Comparison of ENCODE assay signal across 18 cellular contexts in genomic region chr18:49666045-49666444, GRCh38.
DNase-seq lines count a peak whose midpoint lies in the region; ATAC-seq, FAIRE-seq and TF ChIP-seq lines count a peak whose summit lies in the region.
"Had no signal": no experiment of that assay in that cellular context is flagged by ENCODE, and none has a peak within 500 bp of the region (broad histone marks: within the 10 kb centered on the region; RNA-seq: fewer than 3 reads in every experiment).

No MANE protein-coding gene starts in this region.

- TF ChIP-seq POLR2A in endothelial cell of umbilical vein (IDR thresholded peaks at IDR 0.05; ENCODE audit: low read depth, low read length): no peak

- peak; percentile 54 for FAIRE-seq in endothelial cell of umbilical vein (lab: Jason Lieb, UNC)
- FAIRE-seq: GM19239 had no signal

- H3K27ac ChIP-seq in endothelial cell of umbilical vein (ENCODE audit: insufficient read depth, low read depth, low read length): no peak overlapping the region

- in situ Hi-C loops in SK-MEL-5 (cut with HindIII; ENCODE audit: low pct_unique_long_range_greater_than_20kb, low sequenced_read_pairs): no loop called here

- no peaks in the 10 kb centered on the region for H3K36me3 ChIP-seq in endothelial cell of umbilical vein (ENCODE audit: control insufficient read depth in 2 of 2, extremely low read depth in 1 of 2, insufficient read depth in 2 of 2, low read length in 2 of 2)
- H3K36me3 ChIP-seq: left ventricle myocardium inferior had no signal

- H3K4me1 ChIP-seq in endothelial cell of umbilical vein (ENCODE audit: control insufficient read depth, extremely low read depth, insufficient read depth, low read length): peaks cover 29% of the 10 kb centered on the region

- dilution Hi-C loops in endothelial cell of umbilical vein (cut with MboI; ENCODE audit: extremely low pct_ligation_motif_present, low sequenced_read_pairs): no loop called here

- BruUV-seq in endothelial cell of umbilical vein (replicated peaks; lab: Mats Ljungman, UMichigan): no TSS peak

- CTCF ChIA-PET in endothelial cell of umbilical vein (lab: Charles Lee): interaction anchor here (1.6 to 1.9 kb wide), 2 partner anchors 15 to 60 kb away, joined by 4 to 5 read pairs; no protein-coding TSS in a partner anchor

- no peak for TF ChIP-seq CTCF in endothelial cell of umbilical vein (IDR thresholded peaks at IDR 0.05; ENCODE audit: extremely low read depth in 1 of 2, insufficient read depth in 1 of 2, low read depth in 1 of 2, low read length in 2 of 2)

- H2AFZ ChIP-seq in endothelial cell of umbilical vein (ENCODE audit: low read depth, low read length): no peak overlapping the region

- no peaks in the 10 kb centered on the region for H4K20me1 ChIP-seq in endothelial cell of umbilical vein (replicated peaks; ENCODE audit: control insufficient read depth, extremely low read depth, insufficient read depth, low read length)

- intact Hi-C loops in endothelial cell of umbilical vein (cut with micrococcal nuclease): no loop called here

- no peaks in the 10 kb centered on the region for H3K79me2 ChIP-seq in endothelial cell of umbilical vein (ENCODE audit: control insufficient read depth, insufficient read depth, low read length)

- no peak overlapping the region for H3K9ac ChIP-seq in endothelial cell of umbilical vein (replicated peaks; ENCODE audit: extremely low read depth, insufficient read depth, low read length)

- no peak overlapping the region for H3K4me2 ChIP-seq in endothelial cell of umbilical vein (ENCODE audit: insufficient read depth, low read length)

- POLR2A ChIA-PET in endothelial cell of umbilical vein (lab: Charles Lee): no interaction called here

- H3K4me3 ChIP-seq in endothelial cell of umbilical vein (replicated peaks in 1 of 3; ENCODE audit: insufficient read depth in 1 of 3, low read depth in 1 of 3, low read length in 3 of 3): no peak overlapping the region
- H3K4me3 ChIP-seq: left ventricle myocardium inferior had no signal

- DNase-seq in GM03348 (ENCODE audit: low spot score) (peak; percentile 33), SK-MEL-5 (ENCODE audit: low read depth, low spot score) (peak; percentile 28), endothelial cell of umbilical vein (ENCODE audit: low read depth, low spot score) (peak; percentile 36), myocyte (ENCODE audit: low read depth) (peak; percentile 32), NCI-H128 (lab: John Stamatoyannopoulos, UW; ENCODE audit: unreplicated experiment) (no peak)
- DNase-seq in activated CD4-positive, alpha-beta T cell treated with anti-CD3 and anti-CD28 coated beads, Interleukin-2, amount 50 U/mL, for 1 hour: no peak
- DNase-seq: activated CD4-positive, alpha-beta T cell treated with anti-CD3 and anti-CD28 coated beads for 36 hours; activated CD8-positive, alpha-beta memory T cell treated with anti-CD3 and anti-CD28 coated beads, Interleukin-2, amount 50 U/mL, for 48 hours; activated naive CD4-positive, alpha-beta T cell treated with anti-CD3 and anti-CD28 coated beads for 36 hours; effector CD4-positive, alpha-beta T cell; left ventricle myocardium inferior; NCI-H1105 treated with DMSO at 0.1 percent for 48 hours; NCI-H2227 treated with DMSO at 0.1 percent for 48 hours; SHP77 treated with DMSO at 0.1 percent for 48 hours; stimulated activated naive B cell treated with anti-CD40 and anti-IgM and Interleukin-4, amounts not matched to agents 10 μg/mL and 1 μg/mL and 100 μg/mL, for 72 hours had no signal

- peaks cover 4 to 6% of the 10 kb centered on the region in 2 experiments for H3K27me3 ChIP-seq in endothelial cell of umbilical vein (ENCODE audit: control insufficient read depth in 2 of 2, insufficient read depth in 2 of 2, low read length in 2 of 2)

- no peak for ATAC-seq in HG03521 (IDR thresholded peaks at IDR 0.05; ENCODE audit: unreplicated experiment)
- no peak for ATAC-seq in HG02870 (IDR thresholded peaks at IDR 0.05; ENCODE audit: unreplicated experiment)
- ATAC-seq: activated CD4-positive, alpha-beta T cell treated with anti-CD3 and anti-CD28 coated beads for 36 hours; stimulated activated naive B cell treated with anti-CD40 and anti-IgM and Interleukin-4, amounts not matched to agents 10 μg/mL and 1 μg/mL and 100 μg/mL, for 72 hours had no signal

- H3K9me3 ChIP-seq in endothelial cell of umbilical vein (replicated peaks; ENCODE audit: control insufficient read depth, insufficient read depth, low read length): no peaks in the 10 kb centered on the region
- H3K9me3 ChIP-seq: left ventricle myocardium inferior had no signal

- H3K9me1 ChIP-seq in endothelial cell of umbilical vein (replicated peaks; ENCODE audit: control insufficient read depth, extremely low read depth, insufficient read depth, low read length): no peaks in the 10 kb centered on the region

TF ChIP-seq in endothelial cell of umbilical vein, 7 proteins besides CTCF, POLR2A, EP300 and RAD21:
- TF ChIP-seq EZH2 (IDR thresholded peaks at IDR 0.05; ENCODE audit: borderline replicate concordance, low read depth, low read length, severe bottlenecking) (no peak), MYC (IDR thresholded peaks at IDR 0.05; ENCODE audit: low read depth, low read length) (no peak), JUN (IDR thresholded peaks at IDR 0.05; ENCODE audit: borderline replicate concordance, insufficient read depth, insufficient read length, low read depth) (peak; percentile 48), MAX (IDR thresholded peaks at IDR 0.05; ENCODE audit: insufficient read depth, insufficient read length) (no peak), FOS (IDR thresholded peaks at IDR 0.05; ENCODE audit: borderline replicate concordance, insufficient read depth, low read length) (peak; percentile 68), GATA2 (IDR thresholded peaks at IDR 0.05; ENCODE audit: insufficient read depth, insufficient read length, low read depth, low read length) (no peak), POLR2AphosphoS5 (IDR thresholded peaks at IDR 0.05; ENCODE audit: insufficient read depth, low read depth, low read length) (no peak)

Comparison
In these comparisons a context has a peak if more than half of its experiments do, and no peak if none do; other contexts are left out.
1. DNase-seq: peak in GM03348 (single experiment), SK-MEL-5 (single experiment), endothelial cell of umbilical vein (single experiment) and myocyte (single experiment); none in activated CD4-positive, alpha-beta T cell treated with anti-CD3 and anti-CD28 coated beads, Interleukin-2, amount 50 U/mL, for 1 hour (single experiment) and NCI-H128 (single experiment).